27 cellular contexts compared by ENCODE assay signal in genomic region chr6:167847936-167848335, GRCh38. TPM values are rescaled to one million over a fixed set of nuclear protein-coding genes. Genes with fewer than 3 reads are reported as not detected.
A peak's percentile ranks its signal among the peaks of the same experiment; 100 is the strongest.
DNase-seq lines count a peak whose midpoint lies in the region; ATAC-seq, FAIRE-seq and TF ChIP-seq lines count a peak whose summit lies in the region.
"Had no signal": no experiment of that assay in that cellular context is flagged by ENCODE, and none has a peak within 500 bp of the region (broad histone marks: within the 10 kb centered on the region; RNA-seq: fewer than 3 reads in every experiment).

No MANE protein-coding gene starts in this region.

- intact Hi-C loops in HepG2 (cut with micrococcal nuclease; ENCODE audit: unreplicated experiment): no loop called here
- intact Hi-C loops in right lobe of liver (cut with DNase I): no loop called here

- H3K4me1 Mint-ChIP-seq in neural progenitor cell: peaks cover 39% of the 10 kb centered on the region

- H3K36me3 Mint-ChIP-seq in neural progenitor cell: peaks cover 12% of the 10 kb centered on the region
- H3K36me3 Mint-ChIP-seq: CD8-positive, alpha-beta T cell; stimulated activated naive B cell treated with anti-CD40 and anti-IgM and Interleukin-4, amounts not matched to agents 10 μg/mL and 1 μg/mL and 100 μg/mL, for 72 hours had no signal

- H3K9ac ChIP-seq in HepG2 (ENCODE audit: insufficient read depth, low read depth, low read length): no peak overlapping the region
- no peak overlapping the region for H3K9ac ChIP-seq in neural progenitor cell
- H3K9ac ChIP-seq: parathyroid adenoma had no signal

- H3K27me3 ChIP-seq in HepG2 (ENCODE audit: control insufficient read depth in 1 of 2, insufficient read depth in 2 of 2, low read length in 2 of 2): no peaks in the 10 kb centered on the region
- no peaks in the 10 kb centered on the region for H3K27me3 ChIP-seq in right lobe of liver
- no peaks in the 10 kb centered on the region for H3K27me3 ChIP-seq in neural progenitor cell
- H3K27me3 ChIP-seq: sigmoid colon, suprapubic skin, vagina had no signal

- TF ChIP-seq EP300 in HepG2 (IDR thresholded peaks at IDR 0.05; ENCODE audit: low read depth in 2 of 2, low read length in 2 of 2) (no peak), HepG2 (CRISPR knock-in tag; IDR thresholded peaks at IDR 0.05; ENCODE audit: borderline replicate concordance) (no peak)

- H3K4me1 ChIP-seq in HepG2 (ENCODE audit: insufficient read depth, low read length) (peaks cover 65% of the 10 kb centered on the region), right lobe of liver (peaks cover 0 to 19% (median 7%) of the 10 kb centered on the region in 4 donors), neural progenitor cell (peaks cover 94% of the 10 kb centered on the region)
- H3K4me1 ChIP-seq: vagina had no signal

- peaks cover 0 to 2% of the 10 kb centered on the region in 2 experiments; a peak in 2 of 5 replicates for H3K36me3 ChIP-seq in HepG2 (replicated peaks in 1 of 2; ENCODE audit: control insufficient read depth in 1 of 2, insufficient read depth in 2 of 2, low read length in 2 of 2)
- H3K36me3 ChIP-seq in right lobe of liver: no peaks in the 10 kb centered on the region
- no peaks in the 10 kb centered on the region for H3K36me3 ChIP-seq in neural progenitor cell
- H3K36me3 ChIP-seq: lower lobe of right lung, sigmoid colon, suprapubic skin, vagina had no signal

- 100% methylated on average over 1 of the region's 1 CpG for WGBS in HepG2 (ENCODE audit: low lambda C conversion rate)
- WGBS in right lobe of liver (ENCODE audit: insufficient coverage, low coverage, low lambda C conversion rate, missing lambda C conversion rate): 18% methylated on average over 1 of the region's 1 CpG

- H4K20me1 ChIP-seq in HepG2 (ENCODE audit: insufficient read depth, low read length) (peaks cover 73% of the 10 kb centered on the region), neural progenitor cell (ENCODE audit: low read depth) (peaks cover 100% of the 10 kb centered on the region)

- ATAC-seq in HepG2: no peak
- no peak for ATAC-seq in right lobe of liver
- ATAC-seq in GM21737 (IDR thresholded peaks at IDR 0.05; ENCODE audit: unreplicated experiment): no peak
- ATAC-seq: activated T-cell treated with anti-CD3 and anti-CD28 coated beads, Interleukin-2, amount 50 U/mL, for 4 hours; CD8-positive, alpha-beta T cell; lower lobe of right lung; stimulated activated naive B cell treated with anti-CD40 and anti-IgM and Interleukin-4, amounts not matched to agents 10 μg/mL and 1 μg/mL and 100 μg/mL, for 72 hours had no signal

- H3K27ac Mint-ChIP-seq in neural progenitor cell: no peak overlapping the region
- H3K27ac Mint-ChIP-seq: CD8-positive, alpha-beta T cell; stimulated activated naive B cell treated with anti-CD40 and anti-IgM and Interleukin-4, amounts not matched to agents 10 μg/mL and 1 μg/mL and 100 μg/mL, for 72 hours; T-helper 2 cell treated with Interferon-gamma antibody and Interleukin-4, amounts not matched to agents 5 μg/mL and 100 μg/mL, for 36 hours had no signal

- no peak for FAIRE-seq in HepG2 (lab: Jason Lieb, UNC)
- FAIRE-seq: kidney had no signal

- CTCF ChIA-PET in HepG2 (lab: Yijun Ruan, JAX; ENCODE audit: low intra/inter-chr PET ratio, low total read pairs): no interaction called here

- DNase-seq in HepG2 (ENCODE audit: low spot score) (no peak), right lobe of liver (no peak), epithelial cell of prostate (ENCODE audit: low read depth, low spot score) (no peak), neural progenitor cell (ENCODE audit: low spot score) (no peak), cerebellum (ENCODE audit: low spot score) (no peak), SHP77 treated with DMSO at 0.1 percent for 48 hours (lab: John Stamatoyannopoulos, UW) (no peak), caudate nucleus (lab: John Stamatoyannopoulos, UW) (no peak)
- DNase-seq: activated CD4-positive, alpha-beta T cell treated with anti-CD3 and anti-CD28 coated beads for 48 hours; activated T-cell treated with anti-CD3 and anti-CD28 coated beads, Interleukin-2, amount 50 U/mL, for 4 hours; CD8-positive, alpha-beta T cell; glutamatergic neuron; kidney; lower lobe of right lung; MV-4-11; NCI-H146; NCI-H2171; NCI-H510A; sigmoid colon; stimulated activated CD4-positive, alpha-beta T cell treated with anti-CD3 and anti-CD28 coated beads, Interleukin-15, amount 100 ng/mL, for 24 hours; stimulated activated naive B cell treated with anti-CD40 and anti-IgM and Interleukin-4, amounts not matched to agents 10 μg/mL and 1 μg/mL and 100 μg/mL, for 72 hours had no signal

- H3K79me2 ChIP-seq in HepG2 (ENCODE audit: insufficient read depth, low read length) (peaks cover 100% of the 10 kb centered on the region), neural progenitor cell (ENCODE audit: low read depth) (peaks cover 100% of the 10 kb centered on the region)

- no peak for TF ChIP-seq RAD21 in HepG2 (CRISPR knock-in tag; IDR thresholded peaks at IDR 0.05)

- H3K4me2 ChIP-seq in HepG2 (ENCODE audit: low read depth, low read length): no peak overlapping the region
- H3K4me2 ChIP-seq in neural progenitor cell: peak overlapping the region; percentile 29

- H3K4me3 ChIP-seq in HepG2 (replicated peaks in 1 of 3; ENCODE audit: insufficient read depth in 1 of 3, low read depth in 2 of 3, low read length in 3 of 3) (no peak overlapping the region), right lobe of liver (no peak overlapping the region), neural progenitor cell (no peak overlapping the region)
- H3K4me3 ChIP-seq: lower lobe of right lung, sigmoid colon, suprapubic skin, vagina had no signal

- H2AFZ ChIP-seq in HepG2 (ENCODE audit: low read length) (no peak overlapping the region), neural progenitor cell (replicated peaks) (no peak overlapping the region)
- H2AFZ ChIP-seq: parathyroid adenoma had no signal

- POLR2A ChIA-PET in HepG2 (lab: Yijun Ruan, JAX): no interaction called here

- no peak overlapping the region for H3K27ac ChIP-seq in HepG2 (ENCODE audit: extremely low read length, insufficient read depth, low read length)
- H3K27ac ChIP-seq in right lobe of liver: no peak overlapping the region
- peak overlapping the region; percentile 87 for H3K27ac ChIP-seq in epithelial cell of prostate
- H3K27ac ChIP-seq in neural progenitor cell: peak overlapping the region; percentile 71
- no peak overlapping the region for H3K27ac ChIP-seq in caudate nucleus (ENCODE audit: low read depth, low read length)
- H3K27ac ChIP-seq: lower lobe of right lung, parathyroid adenoma, sigmoid colon, suprapubic skin, vagina, VCaP had no signal

- TF ChIP-seq CTCF in HepG2 (CRISPR knock-in tag; IDR thresholded peaks at IDR 0.05) (no peak), right lobe of liver (IDR thresholded peaks at IDR 0.05) (no peak), neural progenitor cell (IDR thresholded peaks at IDR 0.05) (no peak)

- peaks cover 36% of the 10 kb centered on the region for H3F3A ChIP-seq in neural progenitor cell (ENCODE audit: low read depth)

- in situ Hi-C loops in HepG2 (cut with HindIII; ENCODE audit: extremely low pct_ligation_motif_present, low pct_unique_long_range_greater_than_20kb): no loop called here

- H3K9me3 Mint-ChIP-seq in neural progenitor cell: peaks cover 8% of the 10 kb centered on the region
- H3K9me3 Mint-ChIP-seq: activated T-cell treated with anti-CD3 and anti-CD28 coated beads, Interleukin-2, amount 50 U/mL, for 4 hours; CD8-positive, alpha-beta T cell; neural crest cell; stimulated activated naive B cell treated with anti-CD40 and anti-IgM and Interleukin-4, amounts not matched to agents 10 μg/mL and 1 μg/mL and 100 μg/mL, for 72 hours; T-helper 2 cell treated with Interferon-gamma antibody and Interleukin-4, amounts not matched to agents 5 μg/mL and 100 μg/mL, for 36 hours had no signal

- TF ChIP-seq POLR2A in HepG2 (IDR thresholded peaks at IDR 0.05; ENCODE audit: insufficient read depth in 1 of 2, low read depth in 2 of 2, low read length in 2 of 2): no peak
- no peak for TF ChIP-seq POLR2A in right lobe of liver (IDR thresholded peaks at IDR 0.05)

- H3K4me3 Mint-ChIP-seq in neural progenitor cell: no peak overlapping the region
- H3K4me3 Mint-ChIP-seq: activated T-cell treated with anti-CD3 and anti-CD28 coated beads, Interleukin-2, amount 50 U/mL, for 4 hours; CD8-positive, alpha-beta T cell; neural crest cell; stimulated activated naive B cell treated with anti-CD40 and anti-IgM and Interleukin-4, amounts not matched to agents 10 μg/mL and 1 μg/mL and 100 μg/mL, for 72 hours; T-helper 2 cell treated with Interferon-gamma antibody and Interleukin-4, amounts not matched to agents 5 μg/mL and 100 μg/mL, for 36 hours had no signal

- no peaks in the 10 kb centered on the region for H3K27me3 Mint-ChIP-seq in neural progenitor cell (ENCODE audit: insufficient read depth, low read depth)

- BruUV-seq in HepG2 (replicated peaks; lab: Mats Ljungman, UMichigan): no TSS peak

- H3K9me3 ChIP-seq in HepG2 (ENCODE audit: low read length): no peaks in the 10 kb centered on the region
- no peaks in the 10 kb centered on the region for H3K9me3 ChIP-seq in right lobe of liver
- H3K9me3 ChIP-seq in neural progenitor cell (ENCODE audit: low read depth): no peaks in the 10 kb centered on the region
- H3K9me3 ChIP-seq: lower lobe of right lung, sigmoid colon, suprapubic skin, vagina had no signal

RNA-seq across cellular contexts. Expression of gene AFDN, which starts 21.2 kb away (rescaled TPM):
- total RNA-seq in HepG2 (2016; rRNA removed; fragmentation: Illumina TruSeq; extraction: Trizol) (97.8 and 136 TPM in 2 replicates), right lobe of liver (100 to 1,000 TPM in 1 of 6 experiments, 10 to 100 TPM in 5; 77.0 to 106 (median 85.5) TPM), neural progenitor cell (ENCODE audit: low replicate concordance) (261 and 357 TPM in 2 replicates), cerebellum (282 TPM)
- total RNA-seq in HepG2 (2016; cell fraction: cytosol; rRNA removed; fragmentation: Illumina TruSeq; extraction: Trizol; ENCODE audit: low read depth): 82.1 and 86.5 TPM in 2 replicates
- total RNA-seq in HepG2 (2016; cell fraction: insoluble cytoplasmic fraction; rRNA removed; fragmentation: Illumina TruSeq; extraction: Trizol): 90.9 and 138 TPM in 2 replicates
- total RNA-seq in HepG2 (2016; cell fraction: membrane; rRNA removed; fragmentation: Illumina TruSeq; extraction: Trizol): 67.9 and 80.5 TPM in 2 replicates
- total RNA-seq in HepG2 (2016; cell fraction: nucleus; rRNA removed; fragmentation: Illumina TruSeq; extraction: Trizol): 248 and 270 TPM in 2 replicates
- 151 and 156 TPM in 2 replicates for polyA plus RNA-seq in HepG2 (2011; rRNA removed)
- polyA plus RNA-seq in HepG2 (2011; cell fraction: cytosol; rRNA removed): 52.5 and 65.6 TPM in 2 replicates
- 488 and 509 TPM in 2 replicates for polyA plus RNA-seq in HepG2 (2011; cell fraction: nucleus; rRNA removed)
- 141 and 152 TPM in 2 replicates for polyA plus RNA-seq in HepG2 (2012)
- polyA plus RNA-seq in HepG2 (2016; cell fraction: cytosol; fragmentation: Illumina TruSeq; extraction: Trizol; ENCODE audit: low read depth): 1.8 and 2.1 TPM in 2 replicates
- polyA plus RNA-seq in HepG2 (2016; cell fraction: insoluble cytoplasmic fraction; fragmentation: Illumina TruSeq; extraction: Trizol; ENCODE audit: low read depth): 62.7 and 70.2 TPM in 2 replicates
- polyA plus RNA-seq in HepG2 (2016; cell fraction: membrane; fragmentation: Illumina TruSeq; extraction: Trizol; ENCODE audit: low read depth): 7.1 and 7.2 TPM in 2 replicates
- polyA plus RNA-seq in HepG2 (2016; cell fraction: nucleus; fragmentation: Illumina TruSeq; extraction: Trizol; ENCODE audit: insufficient read depth, low read depth): 361 and 384 TPM in 2 replicates
- polyA minus RNA-seq in HepG2 (2011; rRNA and poly(A)+ RNA removed; ENCODE audit: low replicate concordance): 24.6 and 223 TPM in 2 replicates
- 115 and 134 TPM in 2 replicates for polyA minus RNA-seq in HepG2 (2011; cell fraction: cytosol; rRNA and poly(A)+ RNA removed)
- polyA minus RNA-seq in HepG2 (2011; cell fraction: nucleus; rRNA and poly(A)+ RNA removed): 847 and 897 TPM in 2 replicates

Comparison
In these comparisons a context has a peak if more than half of its experiments do, and no peak if none do; other contexts are left out.
1. H3K27ac ChIP-seq: peak in epithelial cell of prostate (single experiment) and neural progenitor cell (single experiment); none in HepG2 (single experiment), right lobe of liver (0 of 3) and caudate nucleus (single experiment).